ENCODE assay signal across 8 cellular contexts in genomic region chr18:54284967-54285785, GRCh38. TPM values are rescaled to one million over a fixed set of nuclear protein-coding genes. Genes with fewer than 3 reads are reported as not detected.
DNase-seq lines count a peak whose midpoint lies in the region; ATAC-seq and TF ChIP-seq lines count a peak whose summit lies in the region.

No MANE protein-coding gene starts in this region.

- H3K4me3 Mint-ChIP-seq in stimulated activated naive CD8-positive, alpha-beta T cell treated with anti-CD3 and anti-CD28 coated beads, Interleukin-15, amount 100 ng/mL, for 72 hours: peak overlapping the region; percentile 48 to 58

- H3K9me3 Mint-ChIP-seq in stimulated activated naive CD8-positive, alpha-beta T cell treated with anti-CD3 and anti-CD28 coated beads, Interleukin-15, amount 100 ng/mL, for 72 hours: no peaks in the 10 kb centered on the region

- DNase-seq in stimulated activated naive CD4-positive, alpha-beta T cell treated with Interleukin-2 at 50 U/mL for 16 hours (lab: John Stamatoyannopoulos, UW): peak; percentile 76
- no peak for DNase-seq in stimulated activated naive CD4-positive, alpha-beta T cell (lab: John Stamatoyannopoulos, UW)
- DNase-seq in activated CD4-positive, alpha-beta T cell treated with anti-CD3 and anti-CD28 coated beads, Interleukin-2, amount 50 U/mL, for 48 hours: peak; percentile 78 to 85
- DNase-seq in heart left ventricle (peak in 4 of 5 donors; percentile 20 to 67 (median 44)), NCI-H2227 (lab: John Stamatoyannopoulos, UW; ENCODE audit: unreplicated experiment) (no peak), cerebellar nuclear complex (lab: John Stamatoyannopoulos, UW) (no peak)
- DNase-seq in stimulated activated naive CD8-positive, alpha-beta T cell treated with anti-CD3 and anti-CD28 coated beads, Interleukin-15, amount 100 ng/mL, for 72 hours: peak; percentile 65 to 89

- peaks cover 20% of the 10 kb centered on the region for H3K4me1 Mint-ChIP-seq in stimulated activated naive CD8-positive, alpha-beta T cell treated with anti-CD3 and anti-CD28 coated beads, Interleukin-15, amount 100 ng/mL, for 72 hours

- H3K27me3 ChIP-seq in heart left ventricle: no peaks in the 10 kb centered on the region

- TF ChIP-seq CTCF in heart left ventricle (IDR thresholded peaks at IDR 0.05): no peak

- ATAC-seq in HG03108 (IDR thresholded peaks at IDR 0.05; ENCODE audit: unreplicated experiment): peak; percentile 99
- peak; percentile 80 to 98 (median 96) for ATAC-seq in heart left ventricle
- ATAC-seq in stimulated activated naive CD8-positive, alpha-beta T cell treated with anti-CD3 and anti-CD28 coated beads, Interleukin-15, amount 100 ng/mL, for 72 hours: peak; percentile 99

- 54 to 71% (median 59%) methylated on average over 8 of the region's 8 CpGs for WGBS in heart left ventricle, 4 donors

- peak overlapping the region; percentile 8 to 34 for H3K27ac Mint-ChIP-seq in stimulated activated naive CD8-positive, alpha-beta T cell treated with anti-CD3 and anti-CD28 coated beads, Interleukin-15, amount 100 ng/mL, for 72 hours

- intact Hi-C loops in heart left ventricle (cut with DNase I): no loop called here

- H3K27me3 Mint-ChIP-seq in stimulated activated naive CD8-positive, alpha-beta T cell treated with anti-CD3 and anti-CD28 coated beads, Interleukin-15, amount 100 ng/mL, for 72 hours: no peaks in the 10 kb centered on the region

- H3K27ac ChIP-seq in heart left ventricle: peak overlapping the region in 2 of 12 donors; percentile 3 to 22

- peaks cover 0 to 9% (median 0%) of the 10 kb centered on the region in 12 donors for H3K9me3 ChIP-seq in heart left ventricle

- TF ChIP-seq POLR2A in heart left ventricle (IDR thresholded peaks at IDR 0.05): no peak

- H3K36me3 ChIP-seq in heart left ventricle: peaks cover 0 to 95% (median 71%) of the 10 kb centered on the region in 9 donors

- no peak overlapping the region for H3K4me3 ChIP-seq in heart left ventricle

- H3K4me1 ChIP-seq in heart left ventricle: peaks cover 0 to 8% (median 0%) of the 10 kb centered on the region in 12 donors

RNA-seq across cellular contexts. Expression of gene POLI, which starts 15.9 kb away (rescaled TPM):
- total RNA-seq in heart left ventricle: 10 to 100 TPM; 10.3 to 28.1 (median 22.5) TPM
- 1 to 10 TPM; 6.1 to 9.0 TPM for polyA plus RNA-seq in heart left ventricle

Comparison
In these comparisons a context has a peak if more than half of its experiments do, and no peak if none do; other contexts are left out.
1. DNase-seq: peak in stimulated activated naive CD4-positive, alpha-beta T cell treated with Interleukin-2 at 50 U/mL for 16 hours (single experiment), activated CD4-positive, alpha-beta T cell treated with anti-CD3 and anti-CD28 coated beads, Interleukin-2, amount 50 U/mL, for 48 hours (2 of 2), heart left ventricle (4 of 5) and stimulated activated naive CD8-positive, alpha-beta T cell treated with anti-CD3 and anti-CD28 coated beads, Interleukin-15, amount 100 ng/mL, for 72 hours (2 of 2); none in stimulated activated naive CD4-positive, alpha-beta T cell (0 of 6), NCI-H2227 (single experiment) and cerebellar nuclear complex (0 of 2).
2. Peak in every context shown above with its lines, with median percentiles within 50 percentile points of each other: ATAC-seq.